18 cellular contexts compared by ENCODE assay signal in genomic region chr3:45974686-45975085, GRCh38. TPM values are rescaled to one million over a fixed set of nuclear protein-coding genes. Genes with fewer than 3 reads are reported as not detected.
"Had no signal": no experiment of that assay in that cellular context is flagged by ENCODE, and none has a peak within 500 bp of the region (broad histone marks: within the 10 kb centered on the region; RNA-seq: fewer than 3 reads in every experiment).

No MANE protein-coding gene starts in this region.

- DNase-seq: activated naive CD4-positive, alpha-beta T cell; activated T-cell treated with anti-CD3 and anti-CD28 coated beads, Interleukin-2, amount 50 U/mL, for 24 hours; kidney; left ventricle myocardium inferior; mesendoderm; stimulated activated CD4-positive, alpha-beta T cell treated with anti-CD3 and anti-CD28 coated beads, Interleukin-4, amount 100 ng/mL, for 1 hour; stimulated activated CD8-positive, alpha-beta memory T cell treated with anti-CD3 and anti-CD28 coated beads, Interleukin-4, amount 100 ng/mL, for 48 hours had no signal

- H3K4me3 ChIP-seq: cardiac muscle cell, left ventricle myocardium inferior, SK-N-MC had no signal

- H3K27ac Mint-ChIP-seq: activated T-cell treated with anti-CD3 and anti-CD28 coated beads, Interleukin-2, amount 50 U/mL, for 24 hours had no signal

- H3K4me3 Mint-ChIP-seq: activated T-cell treated with anti-CD3 and anti-CD28 coated beads, Interleukin-2, amount 50 U/mL, for 24 hours; stimulated activated naive CD8-positive, alpha-beta T cell treated with anti-CD3 and anti-CD28 coated beads, Interleukin-15, Interleukin-2, amounts not matched to agents 100 ng/mL and 50 ng/mL, for 24 hours had no signal

- H3K9me3 ChIP-seq: left ventricle myocardium inferior had no signal

- H3K27me3 Mint-ChIP-seq: activated T-cell treated with anti-CD3 and anti-CD28 coated beads, Interleukin-2, amount 50 U/mL, for 24 hours; stimulated activated naive CD8-positive, alpha-beta T cell treated with anti-CD3 and anti-CD28 coated beads, Interleukin-15, Interleukin-2, amounts not matched to agents 100 ng/mL and 50 ng/mL, for 24 hours had no signal

- H3K27me3 ChIP-seq: cardiac muscle cell had no signal

- H3K27ac ChIP-seq: cardiac muscle cell, left ventricle myocardium inferior, SK-N-MC had no signal

- ATAC-seq: activated CD4-positive, CD25-positive, alpha-beta regulatory T cell treated with anti-CD3 and anti-CD28 coated beads, Interleukin-2, amount 50 U/mL, for 24 hours had no signal

- H3K9me3 Mint-ChIP-seq: stimulated activated naive CD8-positive, alpha-beta T cell treated with anti-CD3 and anti-CD28 coated beads, Interleukin-15, Interleukin-2, amounts not matched to agents 100 ng/mL and 50 ng/mL, for 24 hours had no signal

RNA-seq across cellular contexts. Expression of gene CXCR6, which starts 31.4 kb away (rescaled TPM):
- total RNA-seq: cardiac muscle cell, fibroblast of lung, frontal cortex, osteoblast, pulmonary artery endothelial cell, temporal lobe had no signal

RNA-seq across cellular contexts. Expression of gene XCR1, which starts 52.6 kb away (rescaled TPM):
- total RNA-seq: activated CD8-positive, alpha-beta memory T cell treated with anti-CD3 and anti-CD28 coated beads for 36 hours; cardiac muscle cell; frontal cortex; left ventricle myocardium inferior; osteoblast; pulmonary artery endothelial cell; T-helper 2 cell treated with Interferon-gamma antibody and Interleukin-4, amounts not matched to agents 100 ng/mL and 5 ng/mL, for 36 hours; temporal lobe had no signal
